2 cellular contexts compared by ENCODE assay signal in genomic region chr6:40822619-40823018, GRCh38.
A peak's percentile ranks its signal among the peaks of the same experiment; 100 is the strongest.
TF ChIP-seq lines count a peak whose summit lies in the region.

No MANE protein-coding gene starts in this region.

TF ChIP-seq in HEK293, 187 proteins besides CTCF, POLR2A, EP300 and RAD21:
- peak; percentile 76 for TF ChIP-seq SP7 (tag by site-specific recombination; IDR thresholded peaks at IDR 0.05)
- TF ChIP-seq ZNF433 (tag by site-specific recombination; IDR thresholded peaks at IDR 0.05; ENCODE audit: low read depth), result no peak
- TF ChIP-seq ZBTB17 (tag by site-specific recombination; IDR thresholded peaks at IDR 0.05), result 0 out of 2 replicates have a peak, but pooled peaks have one; percentile 26

TF ChIP-seq in endothelial cell of umbilical vein, 7 proteins besides CTCF, POLR2A, EP300 and RAD21:
- TF ChIP-seq FOS (IDR thresholded peaks at IDR 0.05; ENCODE audit: borderline replicate concordance, insufficient read depth, low read length) (peak; percentile 35), MYC (IDR thresholded peaks at IDR 0.05; ENCODE audit: low read depth, low read length) (no peak), EZH2 (IDR thresholded peaks at IDR 0.05; ENCODE audit: borderline replicate concordance, low read depth, low read length, severe bottlenecking) (no peak), GATA2 (IDR thresholded peaks at IDR 0.05; ENCODE audit: insufficient read depth, insufficient read length, low read depth, low read length) (no peak), MAX (IDR thresholded peaks at IDR 0.05; ENCODE audit: insufficient read depth, insufficient read length) (no peak), JUN (IDR thresholded peaks at IDR 0.05; ENCODE audit: borderline replicate concordance, insufficient read depth, insufficient read length, low read depth) (no peak), POLR2AphosphoS5 (IDR thresholded peaks at IDR 0.05; ENCODE audit: insufficient read depth, low read depth, low read length) (no peak)
